Comparison of ENCODE assay signal across 8 cellular contexts in genomic region chr2:179263460-179264237, GRCh38. TPM values are rescaled to one million over a fixed set of nuclear protein-coding genes. Genes with fewer than 3 reads are reported as not detected.
DNase-seq lines count a peak whose midpoint lies in the region; ATAC-seq and TF ChIP-seq lines count a peak whose summit lies in the region.

No MANE protein-coding gene starts in this region.

- TF ChIP-seq CTCF in foreskin keratinocyte (conservative IDR thresholded peaks at IDR 0.05): no peak
- TF ChIP-seq CTCF in vagina (IDR thresholded peaks at IDR 0.05): no peak

- peak; percentile 59 for DNase-seq in AG08396 (ENCODE audit: low spot score)
- DNase-seq in NCI-H345 (lab: John Stamatoyannopoulos, UW): peak; percentile 61
- DNase-seq in activated T-helper 2 cell treated with anti-CD3 and anti-CD28 coated beads, Interferon-gamma antibody, Interleukin-2, Interleukin-4, amounts not matched to agents 10 μg/mL and 5 μg/mL and 100 μg/mL, durations not matched to agents 14 hours and 24 hours and 36 hours (ENCODE audit: low spot score): peak; percentile 10
- DNase-seq in foreskin keratinocyte: peak in 1 of 2 donors; percentile 65
- DNase-seq in natural killer cell treated with Interleukin-12 subunit alpha and Interleukin-12 subunit beta and Interleukin-15 and Interleukin-18, amount 100 ng/mL, for 72 hours (ENCODE audit: low spot score): no peak
- DNase-seq in vagina (ENCODE audit: extremely low spot score in 2 of 2): no peak

- intact Hi-C loops in activated T-helper 2 cell treated with anti-CD3 and anti-CD28 coated beads, Interferon-gamma antibody, Interleukin-2, Interleukin-4, amounts not matched to agents 10 μg/mL and 5 μg/mL and 100 μg/mL, durations not matched to agents 14 hours and 24 hours and 36 hours (cut with micrococcal nuclease): loop anchor here (2.0 to 5.0 kb wide), 2 partner anchors 23 to 41 kb away; no protein-coding TSS in a partner anchor
- intact Hi-C loops in vagina (cut with DNase I): no loop called here

- no peak for TF ChIP-seq POLR2A in GM18505 (IDR thresholded peaks at IDR 0.05; ENCODE audit: borderline replicate concordance, extremely low read depth, insufficient read depth, insufficient read length)
- no peak for TF ChIP-seq POLR2A in vagina (IDR thresholded peaks at IDR 0.05)

- H3K4me1 ChIP-seq in foreskin keratinocyte: peaks cover 28% of the 10 kb centered on the region
- peaks cover 22% of the 10 kb centered on the region for H3K4me1 ChIP-seq in vagina

- peaks cover 37% of the 10 kb centered on the region for H3K27me3 Mint-ChIP-seq in activated T-helper 2 cell treated with anti-CD3 and anti-CD28 coated beads, Interferon-gamma antibody, Interleukin-2, Interleukin-4, amounts not matched to agents 10 μg/mL and 5 μg/mL and 100 μg/mL, durations not matched to agents 14 hours and 24 hours and 36 hours (ENCODE audit: low read depth)
- peaks cover 13 to 25% of the 10 kb centered on the region in 2 donors for H3K27me3 Mint-ChIP-seq in natural killer cell treated with Interleukin-12 subunit alpha and Interleukin-12 subunit beta and Interleukin-15 and Interleukin-18, amount 100 ng/mL, for 72 hours

- peak overlapping the region; percentile 77 to 79 for H3K4me3 ChIP-seq in vagina

- no peaks in the 10 kb centered on the region for H3K9me3 ChIP-seq in vagina

- peak; percentile 9 for ATAC-seq in GM18505 (IDR thresholded peaks at IDR 0.05; ENCODE audit: unreplicated experiment)
- peak; percentile 27 for ATAC-seq in HG02973 (IDR thresholded peaks at IDR 0.05; ENCODE audit: unreplicated experiment)
- ATAC-seq in foreskin keratinocyte: peak; percentile 32
- ATAC-seq in natural killer cell treated with Interleukin-12 subunit alpha and Interleukin-12 subunit beta and Interleukin-15 and Interleukin-18, amount 100 ng/mL, for 72 hours: peak; percentile 11 to 54

- peaks cover 6% of the 10 kb centered on the region for H3K9me3 Mint-ChIP-seq in activated T-helper 2 cell treated with anti-CD3 and anti-CD28 coated beads, Interferon-gamma antibody, Interleukin-2, Interleukin-4, amounts not matched to agents 10 μg/mL and 5 μg/mL and 100 μg/mL, durations not matched to agents 14 hours and 24 hours and 36 hours
- no peaks in the 10 kb centered on the region for H3K9me3 Mint-ChIP-seq in natural killer cell treated with Interleukin-12 subunit alpha and Interleukin-12 subunit beta and Interleukin-15 and Interleukin-18, amount 100 ng/mL, for 72 hours

- H3K27ac ChIP-seq in foreskin keratinocyte: peak overlapping the region; percentile 61
- H3K27ac ChIP-seq in vagina: peak overlapping the region; percentile 81

- peak overlapping the region; percentile 86 for H3K4me3 Mint-ChIP-seq in activated T-helper 2 cell treated with anti-CD3 and anti-CD28 coated beads, Interferon-gamma antibody, Interleukin-2, Interleukin-4, amounts not matched to agents 10 μg/mL and 5 μg/mL and 100 μg/mL, durations not matched to agents 14 hours and 24 hours and 36 hours (ENCODE audit: low read depth)
- H3K4me3 Mint-ChIP-seq in natural killer cell treated with Interleukin-12 subunit alpha and Interleukin-12 subunit beta and Interleukin-15 and Interleukin-18, amount 100 ng/mL, for 72 hours: peak overlapping the region; percentile 87

- peaks cover 18% of the 10 kb centered on the region for H3K4me1 Mint-ChIP-seq in activated T-helper 2 cell treated with anti-CD3 and anti-CD28 coated beads, Interferon-gamma antibody, Interleukin-2, Interleukin-4, amounts not matched to agents 10 μg/mL and 5 μg/mL and 100 μg/mL, durations not matched to agents 14 hours and 24 hours and 36 hours (ENCODE audit: low read depth)
- peaks cover 22 to 24% of the 10 kb centered on the region in 2 donors for H3K4me1 Mint-ChIP-seq in natural killer cell treated with Interleukin-12 subunit alpha and Interleukin-12 subunit beta and Interleukin-15 and Interleukin-18, amount 100 ng/mL, for 72 hours (ENCODE audit: low read depth in 2 of 2)

- no peaks in the 10 kb centered on the region for H3K36me3 ChIP-seq in vagina

- H3K36me3 Mint-ChIP-seq in activated T-helper 2 cell treated with anti-CD3 and anti-CD28 coated beads, Interferon-gamma antibody, Interleukin-2, Interleukin-4, amounts not matched to agents 10 μg/mL and 5 μg/mL and 100 μg/mL, durations not matched to agents 14 hours and 24 hours and 36 hours (ENCODE audit: low read depth): peaks cover 13% of the 10 kb centered on the region
- H3K36me3 Mint-ChIP-seq in natural killer cell treated with Interleukin-12 subunit alpha and Interleukin-12 subunit beta and Interleukin-15 and Interleukin-18, amount 100 ng/mL, for 72 hours: no peaks in the 10 kb centered on the region

- no peaks in the 10 kb centered on the region for H3K27me3 ChIP-seq in foreskin keratinocyte
- no peaks in the 10 kb centered on the region for H3K27me3 ChIP-seq in vagina

- H3K27ac Mint-ChIP-seq in activated T-helper 2 cell treated with anti-CD3 and anti-CD28 coated beads, Interferon-gamma antibody, Interleukin-2, Interleukin-4, amounts not matched to agents 10 μg/mL and 5 μg/mL and 100 μg/mL, durations not matched to agents 14 hours and 24 hours and 36 hours: peak overlapping the region; percentile 74
- peak overlapping the region; percentile 39 to 66 for H3K27ac Mint-ChIP-seq in natural killer cell treated with Interleukin-12 subunit alpha and Interleukin-12 subunit beta and Interleukin-15 and Interleukin-18, amount 100 ng/mL, for 72 hours

RNA-seq across cellular contexts. Expression of gene SESTD1, which starts 1.0 kb away (rescaled TPM):
- 9.8 and 14.3 TPM in 2 replicates for total RNA-seq in activated T-helper 2 cell treated with anti-CD3 and anti-CD28 coated beads, Interferon-gamma antibody, Interleukin-2, Interleukin-4, amounts not matched to agents 10 μg/mL and 5 μg/mL and 100 μg/mL, durations not matched to agents 14 hours and 24 hours and 36 hours
- total RNA-seq in foreskin keratinocyte: 15.2 and 23.2 TPM in 2 replicates
- 5.8 and 6.4 TPM in 2 replicates for polyA plus RNA-seq in foreskin keratinocyte
- 10 to 100 TPM; 11.1 to 12.0 TPM for total RNA-seq in natural killer cell treated with Interleukin-12 subunit alpha and Interleukin-12 subunit beta and Interleukin-15 and Interleukin-18, amount 100 ng/mL, for 72 hours
- total RNA-seq in vagina: 23.3 TPM

Comparison
In these comparisons a context has a peak if more than half of its experiments do, and no peak if none do; other contexts are left out.
1. DNase-seq: peak in AG08396 (single experiment), NCI-H345 (single experiment) and activated T-helper 2 cell treated with anti-CD3 and anti-CD28 coated beads, Interferon-gamma antibody, Interleukin-2, Interleukin-4, amounts not matched to agents 10 μg/mL and 5 μg/mL and 100 μg/mL, durations not matched to agents 14 hours and 24 hours and 36 hours (single experiment); none in natural killer cell treated with Interleukin-12 subunit alpha and Interleukin-12 subunit beta and Interleukin-15 and Interleukin-18, amount 100 ng/mL, for 72 hours (single experiment) and vagina (0 of 2).
2. Peak in every context shown above with its lines, with median percentiles within 50 percentile points of each other: ATAC-seq.